In genomic region chr9:3783156-3783555, GRCh38 we compare ENCODE assay signal across 31 cellular contexts.
"Had no signal": no experiment of that assay in that cellular context is flagged by ENCODE, and none has a peak within 500 bp of the region (broad histone marks: within the 10 kb centered on the region; RNA-seq: fewer than 3 reads in every experiment).

No MANE protein-coding gene starts in this region.

- ATAC-seq: activated CD8-positive, alpha-beta T cell treated with anti-CD3 and anti-CD28 coated beads for 36 hours; PC-3 had no signal

- H3K4me1 ChIP-seq: Peyer's patch, SJSA1 had no signal

- H3K36me3 Mint-ChIP-seq: brain had no signal

- DNase-seq: activated CD4-positive, alpha-beta T cell treated with anti-CD3 and anti-CD28 coated beads, Interleukin-2, amount 10 ng/mL, durations not matched to agents 24 days and 14 days; activated CD4-positive, alpha-beta T cell treated with anti-CD3 and anti-CD28 coated beads, Interleukin-2, amount 50 U/mL, for 4 hours; activated CD8-positive, alpha-beta T cell treated with anti-CD3 and anti-CD28 coated beads for 36 hours; activated gamma-delta T cell treated with Interleukin-2 at 50 U/mL for 16 hours; activated naive CD4-positive, alpha-beta T cell treated with anti-CD3 and anti-CD28 coated beads for 36 hours; activated T-cell treated with anti-CD3 and anti-CD28 coated beads, Interleukin-2, amount 50 U/mL, for 24 hours; anterior cingulate cortex; caudate nucleus; Kasumi-1; KG1; MG63; NCI-H1048; NCI-H1436 treated with DMSO at 0.1 percent for 48 hours; NCI-H1694 treated with DMSO at 0.1 percent for 48 hours; NCI-H2029 treated with DMSO at 0.1 percent for 48 hours; NCI-H2107; NCI-H2171; NCI-H510A; NCI-H526; NCI-H748 treated with DMSO at 0.1 percent for 48 hours; NK-92 treated with Interleukin-12 subunit alpha and Interleukin-12 subunit beta, amount 100 ng/mL, for 24 hours; PC-3; Peyer's patch; RPMI8226; SHP77 treated with DMSO at 0.1 percent for 48 hours; SK-N-SH had no signal

- H3K9ac ChIP-seq: SK-N-SH had no signal

- H3K9me3 ChIP-seq: MG63, SJSA1, SK-N-SH had no signal

- H3K27me3 Mint-ChIP-seq: activated CD4-positive, alpha-beta T cell treated with anti-CD3 and anti-CD28 coated beads, Interleukin-2, amount 10 ng/mL, durations not matched to agents 24 days and 14 days; brain had no signal

- H3K4me3 ChIP-seq: MG63, Peyer's patch, SJSA1 had no signal

- H3K27ac ChIP-seq: Peyer's patch, SJSA1 had no signal

- H3K27me3 ChIP-seq: MG63, Peyer's patch, SJSA1 had no signal

- H3K4me1 Mint-ChIP-seq: activated CD4-positive, alpha-beta T cell treated with anti-CD3 and anti-CD28 coated beads, Interleukin-2, amount 10 ng/mL, durations not matched to agents 24 days and 14 days; brain had no signal

- H3K4me2 ChIP-seq: SK-N-SH had no signal

- H3K4me3 Mint-ChIP-seq: activated CD4-positive, alpha-beta T cell treated with anti-CD3 and anti-CD28 coated beads, Interleukin-2, amount 10 ng/mL, durations not matched to agents 24 days and 14 days; activated CD8-positive, alpha-beta T cell treated with anti-CD3 and anti-CD28 coated beads for 36 hours; activated naive CD4-positive, alpha-beta T cell treated with anti-CD3 and anti-CD28 coated beads for 36 hours; activated naive CD8-positive, alpha-beta T cell; activated T-cell treated with anti-CD3 and anti-CD28 coated beads, Interleukin-2, amount 50 U/mL, for 24 hours; brain; T-helper 1 cell treated with Interleukin-12 subunit alpha and Interleukin-12 subunit beta and Interleukin-4 antibody, amounts not matched to agents 30 μg/mL and 1 μg/mL, for 36 hours; T-helper 2 cell treated with Interferon-gamma antibody and Interleukin-4, amounts not matched to agents 5 μg/mL and 100 μg/mL, for 36 hours had no signal

- H3K27ac Mint-ChIP-seq: activated CD4-positive, alpha-beta T cell treated with anti-CD3 and anti-CD28 coated beads, Interleukin-2, amount 10 ng/mL, durations not matched to agents 24 days and 14 days; activated CD8-positive, alpha-beta T cell treated with anti-CD3 and anti-CD28 coated beads for 36 hours; activated naive CD4-positive, alpha-beta T cell treated with anti-CD3 and anti-CD28 coated beads for 36 hours; activated naive CD8-positive, alpha-beta T cell; activated T-cell treated with anti-CD3 and anti-CD28 coated beads, Interleukin-2, amount 50 U/mL, for 24 hours; brain; T-helper 1 cell treated with Interleukin-12 subunit alpha and Interleukin-12 subunit beta and Interleukin-4 antibody, amounts not matched to agents 30 μg/mL and 1 μg/mL, for 36 hours; T-helper 2 cell treated with Interferon-gamma antibody and Interleukin-4, amounts not matched to agents 5 μg/mL and 100 μg/mL, for 36 hours had no signal

- H3K36me3 ChIP-seq: MG63, Peyer's patch, SJSA1 had no signal
